In genomic region chr9:91119147-91119546, GRCh38 we compare ENCODE assay signal across 8 cellular contexts.
DNase-seq lines count a peak whose midpoint lies in the region; ATAC-seq, FAIRE-seq and TF ChIP-seq lines count a peak whose summit lies in the region.

No MANE protein-coding gene starts in this region.

- H3K27ac ChIP-seq in CD8-positive, alpha-beta memory T cell (ENCODE audit: low read depth, low read length) = no peak overlapping the region

- H3K4me3 ChIP-seq in WI38 (ENCODE audit: low read depth, low read length) (peak overlapping the region; percentile 44), foreskin fibroblast (ENCODE audit: low read depth in 1 of 2, low read length in 2 of 2) (peak overlapping the region; percentile 26 to 38)
- no peak overlapping the region for H3K4me3 ChIP-seq in CD8-positive, alpha-beta memory T cell (ENCODE audit: low read length)

- DNase-seq in ELF-1 (ENCODE audit: low read depth, low spot score) (peak; percentile 29), foreskin fibroblast (peak; percentile 61 to 86), renal cortical epithelial cell (ENCODE audit: low read depth) (peak; percentile 54), GM12892 (ENCODE audit: insufficient read length) (no peak), mesenteric fat pad (ENCODE audit: low spot score) (no peak)
- no peak for DNase-seq in CD8-positive, alpha-beta memory T cell

- no peak overlapping the region for H3K4me3 Mint-ChIP-seq in CD8-positive, alpha-beta memory T cell

- H3K27ac Mint-ChIP-seq in CD8-positive, alpha-beta memory T cell = no peak overlapping the region

- POLR2A ChIA-PET in CD8-positive, alpha-beta memory T cell (lab: Charles Lee) = no interaction called here

- H3K36me3 ChIP-seq in CD8-positive, alpha-beta memory T cell (ENCODE audit: insufficient read depth, low read length) = no peaks in the 10 kb centered on the region

- CTCF ChIA-PET in CD8-positive, alpha-beta memory T cell (lab: Charles Lee) = no interaction called here

- no peak for FAIRE-seq in GM12892 (lab: Jason Lieb, UNC)

- no peaks in the 10 kb centered on the region for H3K4me1 ChIP-seq in CD8-positive, alpha-beta memory T cell (ENCODE audit: insufficient read depth, low read length)

- peaks cover 0 to 10% (median 2%) of the 10 kb centered on the region in 3 donors for H3K4me1 Mint-ChIP-seq in CD8-positive, alpha-beta memory T cell

- peaks cover 0 to 5% (median 0%) of the 10 kb centered on the region in 3 donors for H3K36me3 Mint-ChIP-seq in CD8-positive, alpha-beta memory T cell

- no peaks in the 10 kb centered on the region for H3K9me3 ChIP-seq in CD8-positive, alpha-beta memory T cell (ENCODE audit: low read length)

- no peak for TF ChIP-seq POLR2A in GM12892 (IDR thresholded peaks at IDR 0.05; ENCODE audit: low read depth, low read length)

- TF ChIP-seq CTCF in WI38 (IDR thresholded peaks at IDR 0.05; ENCODE audit: low read depth, low read length) = no peak
- TF ChIP-seq CTCF in foreskin fibroblast (IDR thresholded peaks at IDR 0.05; ENCODE audit: low read depth, low read length) = no peak

- H3K27me3 ChIP-seq in CD8-positive, alpha-beta memory T cell (ENCODE audit: insufficient read depth, low read length, poor library complexity, severe bottlenecking) = no peaks in the 10 kb centered on the region

- H3K27me3 Mint-ChIP-seq in CD8-positive, alpha-beta memory T cell = peaks cover 7 to 8% of the 10 kb centered on the region in 2 donors

- ATAC-seq in HG02885 (IDR thresholded peaks at IDR 0.05; ENCODE audit: poor library complexity, unreplicated experiment) = no peak

- H3K9me3 Mint-ChIP-seq in CD8-positive, alpha-beta memory T cell = no peaks in the 10 kb centered on the region

Comparison
In these comparisons a context has a peak if more than half of its experiments do, and no peak if none do; other contexts are left out.
1. DNase-seq: peak in ELF-1 (single experiment), foreskin fibroblast (2 of 2) and renal cortical epithelial cell (single experiment); none in CD8-positive, alpha-beta memory T cell (0 of 5), GM12892 (single experiment) and mesenteric fat pad (single experiment).